Comparison of ENCODE assay signal across 8 cellular contexts in genomic region chr2:26561918-26562810, GRCh38.
DNase-seq lines count a peak whose midpoint lies in the region; ATAC-seq and TF ChIP-seq lines count a peak whose summit lies in the region.

No MANE protein-coding gene starts in this region.

- intact Hi-C loops in thyroid gland (cut with DNase I) = no loop called here

- 0 out of 2 replicates have a peak overlapping the region, but pooled peaks have one; percentile 12 for H3K4me3 ChIP-seq in AG10803 (ENCODE audit: low read length)
- peak overlapping the region; percentile 53 for H3K4me3 ChIP-seq in SJCRH30
- peak overlapping the region in 1 of 2 experiments; percentile 66 for H3K4me3 ChIP-seq in mesenchymal stem cell (ENCODE audit: insufficient read depth in 1 of 2, low read depth in 1 of 2, low read length in 2 of 2)
- peak overlapping the region in 2 of 3 donors; percentile 25 to 37 for H3K4me3 ChIP-seq in thyroid gland (replicated peaks in 1 of 3)

- no peak overlapping the region for H4K8ac ChIP-seq in mesenchymal stem cell (ENCODE audit: low read length)

- H3K23ac ChIP-seq in mesenchymal stem cell (ENCODE audit: low read length in 2 of 2) = no peak overlapping the region

- no peak overlapping the region for H2AFZ ChIP-seq in mesenchymal stem cell (ENCODE audit: low read depth, low read length)

- peak overlapping the region; percentile 12; the same call in 1 of the 2 replicates for H3K27ac ChIP-seq in SJCRH30
- H3K27ac ChIP-seq in mesenchymal stem cell (ENCODE audit: low read length, poor library complexity, severe bottlenecking) = no peak overlapping the region
- no peak overlapping the region for H3K27ac ChIP-seq in thyroid gland

- no peaks in the 10 kb centered on the region for H3K9me3 ChIP-seq in SJCRH30 (replicated peaks)
- no peaks in the 10 kb centered on the region for H3K9me3 ChIP-seq in mesenchymal stem cell (ENCODE audit: control insufficient read depth, low read length)
- H3K9me3 ChIP-seq in thyroid gland = no peaks in the 10 kb centered on the region

- peak; percentile 4 for DNase-seq in AG10803 (ENCODE audit: low read depth)
- DNase-seq in HT-29 (ENCODE audit: low spot score) = peak; percentile 90
- peak; percentile 71 for DNase-seq in SJCRH30
- DNase-seq in dermis blood vessel endothelial cell = peak; percentile 62
- no peak for DNase-seq in mesenchymal stem cell
- peak; percentile 76 to 77 for DNase-seq in thyroid gland
- DNase-seq in SKM-1 (lab: John Stamatoyannopoulos, UW; ENCODE audit: unreplicated experiment) = no peak

- no peaks in the 10 kb centered on the region for H3K79me1 ChIP-seq in mesenchymal stem cell (replicated peaks; ENCODE audit: low read length, poor library complexity, severe bottlenecking)

- H3K14ac ChIP-seq in mesenchymal stem cell (ENCODE audit: low read length in 2 of 2) = no peak overlapping the region

- no peak overlapping the region for H4K91ac ChIP-seq in mesenchymal stem cell (ENCODE audit: low read length)

- no peak overlapping the region for H2BK15ac ChIP-seq in mesenchymal stem cell (ENCODE audit: low read depth, poor library complexity, severe bottlenecking)

- H2BK120ac ChIP-seq in mesenchymal stem cell (ENCODE audit: low read depth, low read length) = no peak overlapping the region

- no peak overlapping the region for H3K4me2 ChIP-seq in mesenchymal stem cell (ENCODE audit: low read length, poor library complexity, severe bottlenecking)

- H3K36me3 ChIP-seq in SJCRH30 (no peaks in the 10 kb centered on the region), mesenchymal stem cell (ENCODE audit: control insufficient read depth in 1 of 2, insufficient read depth in 2 of 2, low read depth in 1 of 2, low read length in 2 of 2) (no peaks in the 10 kb centered on the region), thyroid gland (no peaks in the 10 kb centered on the region)

- H3K9ac ChIP-seq in mesenchymal stem cell (ENCODE audit: low read length) = peak overlapping the region; percentile 60

- no peak for ATAC-seq in GM19467 (IDR thresholded peaks at IDR 0.05; ENCODE audit: unreplicated experiment)

- no peak for TF ChIP-seq POLR2A in thyroid gland (IDR thresholded peaks at IDR 0.05)

- no peak overlapping the region for H3K18ac ChIP-seq in mesenchymal stem cell (ENCODE audit: low read depth in 1 of 2, low read length in 2 of 2)

- H3K4ac ChIP-seq in mesenchymal stem cell (ENCODE audit: low read depth in 1 of 2, low read length in 2 of 2) = no peak overlapping the region

- H3K27me3 ChIP-seq in SJCRH30 (peaks cover 61% of the 10 kb centered on the region), mesenchymal stem cell (ENCODE audit: control insufficient read depth in 1 of 2, insufficient read depth in 1 of 2, low read length in 2 of 2) (peaks cover 62 to 98% of the 10 kb centered on the region in 2 experiments), thyroid gland (no peaks in the 10 kb centered on the region)

- H2BK5ac ChIP-seq in mesenchymal stem cell (ENCODE audit: low read depth, low read length, poor library complexity, severe bottlenecking) = no peak overlapping the region

- H3K4me1 ChIP-seq in SJCRH30 (0 out of 2 replicates have a peak, but pooled peaks cover 2% of the 10 kb centered on the region), mesenchymal stem cell (ENCODE audit: control insufficient read depth, insufficient read depth, low read depth, low read length) (no peaks in the 10 kb centered on the region), thyroid gland (peaks cover 6 to 17% of the 10 kb centered on the region in 2 donors)

- 97% methylated on average over 65 of the region's 69 CpGs for WGBS in mesenchymal stem cell
- 93 to 95% methylated on average over 11 of the region's 69 CpGs for WGBS in thyroid gland, 2 donors

- no peak overlapping the region for H2BK12ac ChIP-seq in mesenchymal stem cell (ENCODE audit: low read length in 2 of 2)

- peak; percentile 15 for TF ChIP-seq CTCF in AG10803 (conservative IDR thresholded peaks at IDR 0.05; ENCODE audit: low read length)
- TF ChIP-seq CTCF in thyroid gland (IDR thresholded peaks at IDR 0.05) = peak in 5 of 6 experiments; percentile 15 to 40 (median 34)

- no peak overlapping the region for H2AK5ac ChIP-seq in mesenchymal stem cell (ENCODE audit: low read length, severe bottlenecking)

Comparison
In these comparisons a context has a peak if more than half of its experiments do, and no peak if none do; other contexts are left out.
1. DNase-seq: peak in AG10803 (single experiment), HT-29 (single experiment), SJCRH30 (2 of 2), dermis blood vessel endothelial cell (single experiment) and thyroid gland (2 of 2); none in mesenchymal stem cell (single experiment) and SKM-1 (single experiment).